Comparison of ENCODE assay signal across 7 cellular contexts in the genomic region with DNA sequence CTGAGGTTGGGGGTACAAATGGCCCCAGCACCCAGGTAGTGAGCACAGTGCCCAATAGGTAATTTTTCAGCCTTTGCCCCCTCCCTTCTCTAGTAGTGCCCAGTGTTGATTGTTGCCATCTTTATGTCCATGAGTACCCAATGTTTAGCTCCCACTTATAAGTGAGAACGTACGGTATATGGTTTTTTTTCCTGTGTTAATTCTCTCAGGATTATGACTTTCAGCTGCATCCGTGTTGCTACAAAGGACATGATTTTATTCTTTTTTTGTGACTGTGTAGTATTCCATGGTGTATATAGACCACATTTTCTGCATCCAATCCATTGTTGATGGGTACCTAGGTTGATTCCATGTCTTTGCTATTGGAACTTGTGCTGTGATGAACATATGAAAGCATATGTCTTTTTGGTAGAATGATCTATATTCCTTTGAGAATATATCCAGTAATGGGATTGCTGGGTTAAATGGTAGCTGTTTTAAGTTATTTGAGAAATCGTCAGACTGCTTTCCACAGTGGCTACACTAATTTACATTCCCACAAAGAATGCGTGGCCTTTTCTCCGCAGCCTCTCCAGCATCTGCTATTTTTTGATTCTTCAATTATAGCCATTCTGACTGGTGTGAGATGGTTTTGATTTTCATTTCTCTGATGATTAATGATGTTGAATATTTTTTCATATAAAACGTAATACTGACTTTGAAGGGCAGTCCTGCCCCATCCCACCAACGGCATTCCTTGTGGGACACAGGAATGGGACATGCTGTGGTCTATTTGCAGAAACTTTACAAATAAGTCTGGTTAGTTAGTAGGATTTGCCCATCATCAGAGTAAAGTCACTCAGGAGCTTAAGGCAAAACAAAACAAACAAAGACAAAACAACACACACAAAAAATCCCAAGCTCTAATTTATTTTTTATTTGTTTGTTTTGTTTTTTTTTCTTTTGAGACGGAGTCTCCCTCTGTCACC.
"Had no signal": no experiment of that assay in that cellular context is flagged by ENCODE, and none has a peak within 500 bp of the region (broad histone marks: within the 10 kb centered on the region; RNA-seq: fewer than 3 reads in every experiment).

No MANE protein-coding gene starts in this region.

- H3K9me3 Mint-ChIP-seq: H9, IgD-negative memory B cell had no signal

- H3K4me3 Mint-ChIP-seq: H9, IgD-negative memory B cell had no signal

- DNase-seq: GM23248, GOT3, H9, HCEC 1CT, KBM-7 had no signal

- H3K27me3 Mint-ChIP-seq: IgD-negative memory B cell had no signal

- H3K36me3 Mint-ChIP-seq: IgD-negative memory B cell had no signal

- H3K27ac Mint-ChIP-seq: IgD-negative memory B cell had no signal

- H3K4me1 Mint-ChIP-seq: IgD-negative memory B cell had no signal

- ATAC-seq: HepG2 had no signal
